ENCODE assay signal across 14 cellular contexts in the genomic region with DNA sequence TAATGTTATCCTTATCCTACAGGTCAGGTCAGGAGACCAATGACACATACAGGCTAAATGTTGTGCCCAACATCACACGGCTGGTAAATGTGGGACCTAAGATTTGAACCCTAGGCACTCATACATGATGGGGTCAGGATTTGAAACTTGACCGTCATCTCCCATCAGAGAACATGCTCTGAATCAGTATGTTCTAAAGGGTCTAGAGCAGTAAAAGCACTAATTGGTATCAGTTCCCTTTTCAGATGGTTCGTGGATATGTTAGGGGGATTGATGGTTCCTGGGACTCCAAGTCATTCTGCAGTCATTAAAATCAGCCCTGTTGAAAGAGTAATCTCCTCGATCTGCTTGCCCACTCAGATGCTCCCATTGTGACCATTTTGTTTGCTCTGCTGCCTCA.
DNase-seq lines count a peak whose midpoint lies in the region; ATAC-seq lines count a peak whose summit lies in the region.
"Had no signal": no experiment of that assay in that cellular context is flagged by ENCODE, and none has a peak within 500 bp of the region (broad histone marks: within the 10 kb centered on the region; RNA-seq: fewer than 3 reads in every experiment).

No MANE protein-coding gene starts in this region.

- DNase-seq in CD4-positive, alpha-beta memory T cell: no peak
- DNase-seq in NOMO-1 treated with DMSO at 0.1 percent for 48 hours (lab: John Stamatoyannopoulos, UW; ENCODE audit: unreplicated experiment): peak; percentile 38
- no peak for DNase-seq in cortex of kidney (lab: John Stamatoyannopoulos, UW)
- DNase-seq in activated CD4-positive, alpha-beta T cell treated with anti-CD3 and anti-CD28 coated beads, Interleukin-2, amount 10 ng/mL, durations not matched to agents 24 days and 14 days: no peak
- DNase-seq in activated CD4-positive, alpha-beta T cell treated with anti-CD3 and anti-CD28 coated beads for 1 hour: no peak
- DNase-seq: EL, NCI-H510A treated with DMSO at 0.1 percent for 48 hours had no signal

- H3K27ac ChIP-seq in CD4-positive, alpha-beta memory T cell (ENCODE audit: low read depth, low read length): no peak overlapping the region
- H3K27ac ChIP-seq: SJSA1, suprapubic skin had no signal

- H3K4me3 ChIP-seq in CD4-positive, alpha-beta memory T cell (ENCODE audit: low read length in 2 of 2): no peak overlapping the region
- H3K4me3 ChIP-seq: SJSA1, suprapubic skin had no signal

- peak overlapping the region in 5 of 7 donors; percentile 65 to 86 (median 78) for H3K27ac Mint-ChIP-seq in CD4-positive, alpha-beta memory T cell
- H3K27ac Mint-ChIP-seq in activated CD4-positive, alpha-beta T cell treated with anti-CD3 and anti-CD28 coated beads, Interleukin-2, amount 10 ng/mL, durations not matched to agents 24 days and 14 days: no peak overlapping the region
- H3K27ac Mint-ChIP-seq: brain, WTC11 had no signal

- H3K4me3 Mint-ChIP-seq in CD4-positive, alpha-beta memory T cell: no peak overlapping the region
- no peak overlapping the region for H3K4me3 Mint-ChIP-seq in activated CD4-positive, alpha-beta T cell treated with anti-CD3 and anti-CD28 coated beads, Interleukin-2, amount 10 ng/mL, durations not matched to agents 24 days and 14 days
- H3K4me3 Mint-ChIP-seq: brain, WTC11 had no signal

- POLR2A ChIA-PET in CD4-positive, alpha-beta memory T cell (lab: Charles Lee; ENCODE audit: partially characterized antibody): interaction anchor here (1.2 to 1.3 kb wide), 2 partner anchors 11 to 134 kb away, joined by 3 to 5 read pairs; no protein-coding TSS in a partner anchor

- no peaks in the 10 kb centered on the region for H3K27me3 ChIP-seq in CD4-positive, alpha-beta memory T cell (ENCODE audit: insufficient read depth, low read length)
- H3K27me3 ChIP-seq: SJSA1, suprapubic skin had no signal

- peaks cover 35% of the 10 kb centered on the region for H3K4me1 ChIP-seq in CD4-positive, alpha-beta memory T cell (ENCODE audit: insufficient read depth, low read length)

- peaks cover 10 to 28% of the 10 kb centered on the region in 2 donors for H3K36me3 Mint-ChIP-seq in CD4-positive, alpha-beta memory T cell
- H3K36me3 Mint-ChIP-seq in activated CD4-positive, alpha-beta T cell treated with anti-CD3 and anti-CD28 coated beads, Interleukin-2, amount 10 ng/mL, durations not matched to agents 24 days and 14 days (ENCODE audit: low read depth): peaks cover 6% of the 10 kb centered on the region
- H3K36me3 Mint-ChIP-seq: brain, WTC11 had no signal

- ATAC-seq in GM19035 (IDR thresholded peaks at IDR 0.05; ENCODE audit: unreplicated experiment) (peak; percentile 34), HG02852 (IDR thresholded peaks at IDR 0.05; ENCODE audit: unreplicated experiment) (peak; percentile 41), GM19455 (IDR thresholded peaks at IDR 0.05; ENCODE audit: unreplicated experiment) (no peak)
- ATAC-seq: WTC11 had no signal

- intact Hi-C loops in CD4-positive, alpha-beta memory T cell (cut with micrococcal nuclease): no loop called here
- intact Hi-C loops in activated CD4-positive, alpha-beta T cell treated with anti-CD3 and anti-CD28 coated beads, Interleukin-2, amount 10 ng/mL, durations not matched to agents 24 days and 14 days (cut with micrococcal nuclease): no loop called here

- H3K36me3 ChIP-seq in CD4-positive, alpha-beta memory T cell (ENCODE audit: insufficient read depth, low read length): no peaks in the 10 kb centered on the region
- H3K36me3 ChIP-seq: SJSA1, suprapubic skin had no signal

- H3K4me1 Mint-ChIP-seq in CD4-positive, alpha-beta memory T cell: peaks cover 51 to 89% (median 74%) of the 10 kb centered on the region in 4 donors
- H3K4me1 Mint-ChIP-seq in activated CD4-positive, alpha-beta T cell treated with anti-CD3 and anti-CD28 coated beads, Interleukin-2, amount 10 ng/mL, durations not matched to agents 24 days and 14 days: peaks cover 33% of the 10 kb centered on the region

- no peaks in the 10 kb centered on the region for H3K27me3 Mint-ChIP-seq in CD4-positive, alpha-beta memory T cell
- H3K27me3 Mint-ChIP-seq in activated CD4-positive, alpha-beta T cell treated with anti-CD3 and anti-CD28 coated beads, Interleukin-2, amount 10 ng/mL, durations not matched to agents 24 days and 14 days: no peaks in the 10 kb centered on the region

- no peaks in the 10 kb centered on the region for H3K9me3 Mint-ChIP-seq in CD4-positive, alpha-beta memory T cell
- H3K9me3 Mint-ChIP-seq in activated CD4-positive, alpha-beta T cell treated with anti-CD3 and anti-CD28 coated beads, Interleukin-2, amount 10 ng/mL, durations not matched to agents 24 days and 14 days: no peaks in the 10 kb centered on the region
- H3K9me3 Mint-ChIP-seq: brain had no signal

- H3K9me3 ChIP-seq in CD4-positive, alpha-beta memory T cell (ENCODE audit: control insufficient read depth in 1 of 2, low read length in 2 of 2): no peaks in the 10 kb centered on the region
- H3K9me3 ChIP-seq: SJSA1, suprapubic skin had no signal

- CTCF ChIA-PET in CD4-positive, alpha-beta memory T cell (lab: Charles Lee; ENCODE audit: partially characterized antibody): interaction anchor here (0.7 to 3.8 kb wide), 23 partner anchors 7 to 379 kb away, joined by 3 to 41 read pairs (median 5); no protein-coding TSS in a partner anchor
